In the genomic region with DNA sequence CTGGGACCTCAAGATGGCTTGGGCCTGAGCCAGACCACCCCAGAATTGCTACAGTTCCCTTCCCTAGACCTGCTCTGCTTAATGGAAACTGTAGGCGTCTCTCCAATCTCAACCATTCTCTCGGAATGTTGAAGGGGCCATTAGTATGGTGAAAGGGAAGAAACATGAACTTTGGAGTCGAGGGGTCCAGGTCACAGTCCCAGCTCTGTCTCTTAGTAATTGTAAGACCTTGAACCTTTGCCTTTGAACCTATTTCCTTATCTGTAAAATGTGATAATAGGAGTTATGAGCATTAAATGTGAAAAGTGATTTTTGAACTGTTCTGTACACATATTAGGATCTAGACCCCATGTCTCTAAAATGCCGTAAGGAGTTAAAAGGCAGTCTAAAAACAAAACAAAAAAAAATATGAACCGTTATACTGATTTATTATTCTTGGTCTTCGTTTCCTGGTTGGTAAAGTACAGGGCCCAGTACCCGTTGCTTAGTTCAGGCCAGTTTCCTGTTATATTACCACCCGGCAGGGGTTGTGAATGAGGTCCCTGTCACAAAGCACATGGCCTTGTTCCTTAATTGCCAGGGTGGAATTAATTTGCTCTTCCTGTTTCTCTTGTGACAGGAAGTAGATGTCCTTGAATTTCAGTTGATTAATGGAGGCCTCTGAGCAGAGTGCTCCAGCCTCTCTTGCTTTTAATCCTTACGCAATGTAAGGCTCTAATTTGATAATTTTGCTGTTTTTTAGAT, we compare ENCODE assay signal across 16 cellular contexts. TPM values are rescaled to one million over a fixed set of nuclear protein-coding genes. Genes with fewer than 3 reads are reported as not detected.
DNase-seq lines count a peak whose midpoint lies in the region; FAIRE-seq and TF ChIP-seq lines count a peak whose summit lies in the region.
"Had no signal": no experiment of that assay in that cellular context is flagged by ENCODE, and none has a peak within 500 bp of the region (broad histone marks: within the 10 kb centered on the region; RNA-seq: fewer than 3 reads in every experiment).

No MANE protein-coding gene starts in this region.

- WGBS in ovary, 3 donors = 50 to 63% (median 53%) methylated on average over 9 of the region's 9 CpGs

- H3K9me3 ChIP-seq in muscle layer of duodenum (ENCODE audit: control insufficient read depth in 1 of 2, low read length in 2 of 2) (no peaks in the 10 kb centered on the region), ovary (no peaks in the 10 kb centered on the region)
- H3K9me3 ChIP-seq: Peyer's patch had no signal

- TF ChIP-seq CTCF in MCF 10A (IDR thresholded peaks at IDR 0.05; ENCODE audit: unreplicated experiment) (no peak), ovary (IDR thresholded peaks at IDR 0.05) (no peak)

- H3K36me3 Mint-ChIP-seq in dendritic cell treated with granulocyte-macrophage colony-stimulating factor and Interleukin-4, amounts not matched to agents 40 ng/mL and 50 ng/mL, for 4 days (ENCODE audit: low read depth) = peaks cover 29% of the 10 kb centered on the region
- peaks cover 17% of the 10 kb centered on the region for H3K36me3 Mint-ChIP-seq in MCF 10A (ENCODE audit: insufficient read depth, unreplicated experiment)
- H3K36me3 Mint-ChIP-seq: type B pancreatic cell had no signal

- peaks cover 0 to 10% of the 10 kb centered on the region in 2 donors for H3K4me1 ChIP-seq in muscle layer of duodenum (ENCODE audit: control insufficient read depth in 1 of 2, insufficient read depth in 2 of 2, low read length in 2 of 2)
- H3K4me1 ChIP-seq in ovary (ENCODE audit: insufficient read depth) = no peaks in the 10 kb centered on the region

- peak overlapping the region in 1 of 2 donors; percentile 15 for H3K4me3 ChIP-seq in muscle layer of duodenum (ENCODE audit: low read depth in 1 of 2, low read length in 2 of 2)
- H3K4me3 ChIP-seq in ovary = no peak overlapping the region
- H3K4me3 ChIP-seq: Peyer's patch had no signal

- H3K36me3 ChIP-seq in muscle layer of duodenum (ENCODE audit: control insufficient read depth in 1 of 2, insufficient read depth in 2 of 2, low read length in 2 of 2) (peaks cover 0 to 8% of the 10 kb centered on the region in 2 donors), ovary (no peaks in the 10 kb centered on the region)

- no peak for TF ChIP-seq POLR2A in ovary (IDR thresholded peaks at IDR 0.05)

- CTCF ChIA-PET in MCF 10A (lab: Yijun Ruan, JAX) = interaction anchor here (0.6 kb wide), 1 partner anchor 10 kb away, joined by 4 read pairs; no protein-coding TSS in a partner anchor

- POLR2A ChIA-PET in MCF 10A (lab: Yijun Ruan, JAX) = interaction anchor here (0.9 kb wide), 1 partner anchor 12 kb away, joined by 4 read pairs; no protein-coding TSS in a partner anchor

- no peak overlapping the region for H3K4me3 Mint-ChIP-seq in dendritic cell treated with granulocyte-macrophage colony-stimulating factor and Interleukin-4, amounts not matched to agents 40 ng/mL and 50 ng/mL, for 4 days
- no peak overlapping the region for H3K4me3 Mint-ChIP-seq in MCF 10A (ENCODE audit: unreplicated experiment)
- H3K4me3 Mint-ChIP-seq: central memory CD8-positive, alpha-beta T cell had no signal

- H3K27me3 ChIP-seq in muscle layer of duodenum (ENCODE audit: low read depth, low read length) (no peaks in the 10 kb centered on the region), ovary (no peaks in the 10 kb centered on the region)
- H3K27me3 ChIP-seq: Peyer's patch had no signal

- H3K4me1 Mint-ChIP-seq in dendritic cell treated with granulocyte-macrophage colony-stimulating factor and Interleukin-4, amounts not matched to agents 40 ng/mL and 50 ng/mL, for 4 days (ENCODE audit: low read depth) = peaks cover 42% of the 10 kb centered on the region
- H3K4me1 Mint-ChIP-seq in MCF 10A (ENCODE audit: insufficient read depth, unreplicated experiment) = no peaks in the 10 kb centered on the region
- H3K4me1 Mint-ChIP-seq: central memory CD8-positive, alpha-beta T cell had no signal

- no peak for FAIRE-seq in RCC 7860 (lab: Jason Lieb, UNC)

- H3K27ac ChIP-seq in muscle layer of duodenum (ENCODE audit: low read length) (peak overlapping the region; percentile 31), ovary (no peak overlapping the region)

- intact Hi-C loops in dendritic cell treated with granulocyte-macrophage colony-stimulating factor and Interleukin-4, amounts not matched to agents 40 ng/mL and 50 ng/mL, for 4 days (cut with micrococcal nuclease) = loop anchor here (5.0 kb wide), 1 partner anchor 43 kb away; a partner anchor contains a TSS
- intact Hi-C loops in MCF 10A (cut with micrococcal nuclease) = no loop called here
- intact Hi-C loops in ovary (cut with DNase I) = no loop called here

- H3K27me3 Mint-ChIP-seq in dendritic cell treated with granulocyte-macrophage colony-stimulating factor and Interleukin-4, amounts not matched to agents 40 ng/mL and 50 ng/mL, for 4 days = no peaks in the 10 kb centered on the region
- no peaks in the 10 kb centered on the region for H3K27me3 Mint-ChIP-seq in MCF 10A (ENCODE audit: insufficient read depth, unreplicated experiment)
- H3K27me3 Mint-ChIP-seq: central memory CD8-positive, alpha-beta T cell; type B pancreatic cell had no signal

- no TSS peak for BruUV-seq in MCF 10A (replicated peaks; lab: Mats Ljungman, UMichigan)

- H3K9me3 Mint-ChIP-seq in dendritic cell treated with granulocyte-macrophage colony-stimulating factor and Interleukin-4, amounts not matched to agents 40 ng/mL and 50 ng/mL, for 4 days = no peaks in the 10 kb centered on the region
- H3K9me3 Mint-ChIP-seq in MCF 10A (ENCODE audit: unreplicated experiment) = no peaks in the 10 kb centered on the region
- H3K9me3 Mint-ChIP-seq: central memory CD8-positive, alpha-beta T cell; type B pancreatic cell had no signal

- peak; percentile 78 for DNase-seq in CD1c-positive myeloid dendritic cell (ENCODE audit: extremely low spot score)
- peak; percentile 38 to 73 for DNase-seq in NCI-H2081 (lab: John Stamatoyannopoulos, UW)
- no peak for DNase-seq in MCF 10A (ENCODE audit: unreplicated experiment)
- DNase-seq in ovary = no peak
- DNase-seq in RCC 7860 (ENCODE audit: low spot score) = no peak
- DNase-seq in NCI-H526 (lab: John Stamatoyannopoulos, UW) = no peak
- DNase-seq: activated gamma-delta T cell treated with Interleukin-2 at 50 U/mL for 16 hours, NCI-H1092 treated with DMSO at 0.1 percent for 48 hours, Peyer's patch, retina had no signal

- no peak for TF ChIP-seq EP300 in ovary (IDR thresholded peaks at IDR 0.05)

- H3K27ac Mint-ChIP-seq in dendritic cell treated with granulocyte-macrophage colony-stimulating factor and Interleukin-4, amounts not matched to agents 40 ng/mL and 50 ng/mL, for 4 days = peak overlapping the region; percentile 73
- no peak overlapping the region for H3K27ac Mint-ChIP-seq in MCF 10A (ENCODE audit: low read depth, unreplicated experiment)
- H3K27ac Mint-ChIP-seq: type B pancreatic cell had no signal

RNA-seq across cellular contexts. Expression of a gene that starts 42.3 kb away (rescaled TPM):
- total RNA-seq in MCF 10A (2022) (3.6 and 6.0 TPM in 2 replicates), ovary (1 to 10 TPM; 1.8 to 4.7 (median 3.0) TPM)
- 1 to 10 TPM; 1.9 to 5.2 TPM for polyA plus RNA-seq in ovary

RNA-seq across cellular contexts. Expression of a gene that starts 42.7 kb away (rescaled TPM):
- total RNA-seq in MCF 10A (2022) (192 and 231 TPM in 2 replicates), ovary (100 to 1,000 TPM; 165 to 337 (median 268) TPM)
- polyA plus RNA-seq in ovary = 100 to 1,000 TPM; 267 to 406 TPM

RNA-seq across cellular contexts. Expression of a gene that starts 57.1 kb away (rescaled TPM):
- total RNA-seq in MCF 10A (2022) (not detected in 2 replicates), ovary (under 1 TPM in 2 of 7 donors, not detected in 5; 0.15 to 0.34 TPM)
- under 1 TPM in 1 of 2 donors, not detected in 1; 0.04 TPM for polyA plus RNA-seq in ovary
- total RNA-seq: kidney epithelial cell, Peyer's patch had no signal
- polyA plus RNA-seq: BJ had no signal

Comparison
In these comparisons a context has a peak if more than half of its experiments do, and no peak if none do; other contexts are left out.
1. DNase-seq: peak in CD1c-positive myeloid dendritic cell (single experiment) and NCI-H2081 (2 of 2); none in MCF 10A (single experiment), ovary (0 of 5), RCC 7860 (single experiment) and NCI-H526 (0 of 2).